In the genomic region with DNA sequence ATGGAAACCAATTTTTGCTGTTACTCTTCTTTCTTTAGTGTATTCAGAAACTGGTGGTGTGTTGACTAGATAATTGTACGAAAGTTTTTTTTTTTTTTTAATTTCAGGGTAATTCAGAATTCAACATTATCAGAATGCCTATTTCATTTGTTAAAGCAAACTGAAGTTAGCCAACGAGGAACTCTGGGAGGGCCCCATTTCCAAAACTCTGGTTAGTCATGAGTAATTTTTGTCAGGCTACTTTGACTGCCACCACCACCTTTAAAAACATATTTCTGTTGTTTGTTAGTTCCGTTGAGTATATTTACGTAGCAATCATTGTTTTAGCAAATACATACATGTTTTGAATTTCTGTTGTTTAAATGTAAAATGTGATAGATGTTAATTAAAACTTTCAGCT, we compare ENCODE assay signal across 8 cellular contexts. TPM values are rescaled to one million over a fixed set of nuclear protein-coding genes. Genes with fewer than 3 reads are reported as not detected.
DNase-seq lines count a peak whose midpoint lies in the region; ATAC-seq and TF ChIP-seq lines count a peak whose summit lies in the region.

No MANE protein-coding gene starts in this region.

- H3K27me3 Mint-ChIP-seq in activated naive CD4-positive, alpha-beta T cell treated with anti-CD3 and anti-CD28 coated beads, Interleukin-2, amount 50 U/mL, for 24 hours: no peaks in the 10 kb centered on the region
- peaks cover 4% of the 10 kb centered on the region for H3K27me3 Mint-ChIP-seq in type B pancreatic cell

- TF ChIP-seq CTCF in adrenal gland (IDR thresholded peaks at IDR 0.05): no peak
- TF ChIP-seq CTCF in liver (IDR thresholded peaks at IDR 0.05; ENCODE audit: low read depth, low read length, missing input control): no peak
- TF ChIP-seq CTCF in type B pancreatic cell (conservative IDR thresholded peaks at IDR 0.05): no peak

- intact Hi-C loops in adrenal gland (cut with DNase I) (loop anchor here in 1 of 2 donors (10.0 kb wide), 1 partner anchor 72 kb away; no protein-coding TSS in a partner anchor), sciatic nerve (cut with DNase I) (no loop called here)

- ATAC-seq in HG02588 (IDR thresholded peaks at IDR 0.05; ENCODE audit: unreplicated experiment) (no peak), sciatic nerve (no peak)

- TF ChIP-seq POLR2A in adrenal gland (IDR thresholded peaks at IDR 0.05): no peak

- peak overlapping the region; percentile 91 for H3K27ac Mint-ChIP-seq in activated naive CD4-positive, alpha-beta T cell treated with anti-CD3 and anti-CD28 coated beads, Interleukin-2, amount 50 U/mL, for 24 hours
- H3K27ac Mint-ChIP-seq in type B pancreatic cell: peak overlapping the region; percentile 86

- H3K27me3 ChIP-seq in adrenal gland (no peaks in the 10 kb centered on the region), liver (ENCODE audit: control insufficient read depth in 4 of 4, insufficient read depth in 4 of 4, low read length in 3 of 4) (no peaks in the 10 kb centered on the region)

- H3K9ac ChIP-seq in liver (ENCODE audit: low read depth in 1 of 2, low read length in 2 of 2): peak overlapping the region; percentile 66 to 84

- H3K9me3 Mint-ChIP-seq in activated naive CD4-positive, alpha-beta T cell treated with anti-CD3 and anti-CD28 coated beads, Interleukin-2, amount 50 U/mL, for 24 hours: no peaks in the 10 kb centered on the region
- H3K9me3 Mint-ChIP-seq in type B pancreatic cell: no peaks in the 10 kb centered on the region

- H3K9me3 ChIP-seq in adrenal gland (replicated peaks in 1 of 3): no peaks in the 10 kb centered on the region
- H3K9me3 ChIP-seq in liver (ENCODE audit: control insufficient read depth in 4 of 4, low read length in 3 of 4): no peaks in the 10 kb centered on the region

- peaks cover 75% of the 10 kb centered on the region for H3K4me1 Mint-ChIP-seq in activated naive CD4-positive, alpha-beta T cell treated with anti-CD3 and anti-CD28 coated beads, Interleukin-2, amount 50 U/mL, for 24 hours
- peaks cover 19% of the 10 kb centered on the region for H3K4me1 Mint-ChIP-seq in type B pancreatic cell (ENCODE audit: unreplicated experiment)

- no peak for TF ChIP-seq RAD21 in liver (IDR thresholded peaks at IDR 0.05)

- H3K36me3 ChIP-seq in adrenal gland (replicated peaks in 1 of 2): no peaks in the 10 kb centered on the region
- peaks cover 0 to 12% (median under 1%) of the 10 kb centered on the region in 4 donors for H3K36me3 ChIP-seq in liver (ENCODE audit: control insufficient read depth in 4 of 4, insufficient read depth in 3 of 4, low read depth in 1 of 4, low read length in 3 of 4)

- H3K4me3 Mint-ChIP-seq in activated naive CD4-positive, alpha-beta T cell treated with anti-CD3 and anti-CD28 coated beads, Interleukin-2, amount 50 U/mL, for 24 hours: peak overlapping the region; percentile 96
- H3K4me3 Mint-ChIP-seq in type B pancreatic cell: peak overlapping the region; percentile 97

- H3K36me3 Mint-ChIP-seq in activated naive CD4-positive, alpha-beta T cell treated with anti-CD3 and anti-CD28 coated beads, Interleukin-2, amount 50 U/mL, for 24 hours: peaks cover 7% of the 10 kb centered on the region
- peaks cover 25% of the 10 kb centered on the region for H3K36me3 Mint-ChIP-seq in type B pancreatic cell

- H3K4me1 ChIP-seq in adrenal gland (replicated peaks in 1 of 2) (peaks cover 5 to 32% of the 10 kb centered on the region in 2 donors), liver (ENCODE audit: control insufficient read depth in 4 of 4, insufficient read depth in 4 of 4, low read length in 3 of 4) (peaks cover 4 to 23% (median 17%) of the 10 kb centered on the region in 4 donors)

- no peak for DNase-seq in activated naive CD4-positive, alpha-beta T cell treated with anti-CD3 and anti-CD28 coated beads, Interleukin-2, amount 50 U/mL, for 16 hours
- DNase-seq in adrenal gland (no peak), type B pancreatic cell (ENCODE audit: extremely low spot score, unreplicated experiment) (no peak), glomerular visceral epithelial cell (ENCODE audit: extremely low spot score) (no peak), sciatic nerve (ENCODE audit: low spot score) (no peak)

- H3K4me3 ChIP-seq in adrenal gland: peak overlapping the region in 3 of 4 donors; percentile 66 to 88 (median 79)
- H3K4me3 ChIP-seq in liver (ENCODE audit: low read depth in 1 of 3, low read length in 3 of 3): peak overlapping the region; percentile 74 to 93 (median 89)

- H3K27ac ChIP-seq in adrenal gland (peak overlapping the region in 2 of 5 donors; percentile 77 to 78), liver (ENCODE audit: low read depth in 1 of 2, low read length in 2 of 2) (no peak overlapping the region)

- WGBS in adrenal gland, 4 donors: 7 to 16% (median 13%) methylated on average over 4 of the region's 4 CpGs
- WGBS in liver: 18% methylated on average over 4 of the region's 4 CpGs

TF ChIP-seq in liver, 16 proteins besides CTCF, POLR2A, EP300 and RAD21:
- TF ChIP-seq REST (IDR thresholded peaks at IDR 0.05) (no peak), FOXA2 (IDR thresholded peaks at IDR 0.05) (no peak), NR2F2 (IDR thresholded peaks at IDR 0.05) (no peak), ATF3 (IDR thresholded peaks at IDR 0.05) (no peak), EGR1 (IDR thresholded peaks at IDR 0.05; ENCODE audit: low read depth in 2 of 2) (no peak), HNF4G (IDR thresholded peaks at IDR 0.05) (no peak)
- TF ChIP-seq, protein P1, sequence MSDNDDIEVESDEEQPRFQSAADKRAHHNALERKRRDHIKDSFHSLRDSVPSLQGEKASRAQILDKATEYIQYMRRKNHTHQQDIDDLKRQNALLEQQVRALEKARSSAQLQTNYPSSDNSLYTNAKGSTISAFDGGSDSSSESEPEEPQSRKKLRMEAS (IDR thresholded peaks at IDR 0.05): no peak

RNA-seq across cellular contexts. Expression of gene ZKSCAN8, which starts 0.8 kb away (rescaled TPM):
- 10 to 100 TPM; 10.5 to 26.1 (median 19.7) TPM for total RNA-seq in adrenal gland
- 10 to 100 TPM in 1 of 3 donors, 1 to 10 TPM in 2; 3.5 to 18.9 (median 5.0) TPM for polyA plus RNA-seq in adrenal gland
- total RNA-seq in liver: 10 to 100 TPM; 11.0 to 13.4 TPM
- 1 to 10 TPM; 2.4 to 2.6 TPM for polyA plus RNA-seq in liver
- 22.1 and 37.5 TPM in 2 replicates for total RNA-seq in type B pancreatic cell (ENCODE audit: low replicate concordance)
- total RNA-seq in sciatic nerve: 31.9 TPM

RNA-seq across cellular contexts. Expression of gene ZSCAN16, which starts 18.0 kb away (rescaled TPM):
- total RNA-seq in adrenal gland: 1 to 10 TPM; 1.8 to 6.9 (median 4.2) TPM
- polyA plus RNA-seq in adrenal gland: 1 to 10 TPM; 7.9 to 9.6 (median 8.3) TPM
- 1 to 10 TPM; 1.5 to 3.5 TPM for total RNA-seq in liver
- 1 to 10 TPM; 1.9 to 3.4 TPM for polyA plus RNA-seq in liver
- 8.9 and 12.1 TPM in 2 replicates for total RNA-seq in type B pancreatic cell (ENCODE audit: low replicate concordance)
- 4.1 TPM for total RNA-seq in sciatic nerve
